8 cellular contexts compared by ENCODE assay signal in the genomic region with DNA sequence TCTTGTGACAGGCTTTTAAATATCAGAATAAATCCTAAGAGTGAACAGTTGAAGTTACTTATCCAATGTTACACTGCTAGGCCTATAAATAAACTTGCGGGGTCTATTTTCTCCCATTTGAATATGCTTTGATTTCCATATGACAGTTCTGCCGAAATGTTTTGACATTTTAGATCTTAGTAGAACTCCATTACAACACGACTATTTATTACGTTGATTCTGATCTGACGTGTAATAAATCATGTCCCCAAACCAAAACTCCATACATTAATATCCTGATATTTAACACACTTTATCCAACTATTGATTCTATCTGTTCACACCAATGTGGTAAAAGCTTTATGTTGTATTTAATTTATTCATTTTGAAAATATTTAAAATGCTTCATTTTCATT. TPM values are rescaled to one million over a fixed set of nuclear protein-coding genes. Genes with fewer than 3 reads are reported as not detected.
A peak's percentile ranks its signal among the peaks of the same experiment; 100 is the strongest.
DNase-seq lines count a peak whose midpoint lies in the region; ATAC-seq and TF ChIP-seq lines count a peak whose summit lies in the region.

No MANE protein-coding gene starts in this region.

- H3K27ac Mint-ChIP-seq in activated T-cell treated with anti-CD3 and anti-CD28 coated beads, Interleukin-2, amount 50 U/mL, for 72 hours: peak overlapping the region; percentile 88

- no peaks in the 10 kb centered on the region for H3K9me3 Mint-ChIP-seq in activated T-cell treated with anti-CD3 and anti-CD28 coated beads, Interleukin-2, amount 50 U/mL, for 72 hours

- no peak for ATAC-seq in activated T-cell treated with anti-CD3 and anti-CD28 coated beads, Interleukin-2, amount 50 U/mL, for 72 hours (replicated peaks in 1 of 2)
- ATAC-seq in HG03432 (IDR thresholded peaks at IDR 0.05; ENCODE audit: unreplicated experiment) (no peak), GM18867 (IDR thresholded peaks at IDR 0.05; ENCODE audit: unreplicated experiment) (no peak)

- H3K4me3 Mint-ChIP-seq in activated T-cell treated with anti-CD3 and anti-CD28 coated beads, Interleukin-2, amount 50 U/mL, for 72 hours: peak overlapping the region; percentile 89 to 94

- peak overlapping the region in 2 of 4 donors; percentile 9 to 58 for H3K4me3 ChIP-seq in adrenal gland
- H3K4me3 ChIP-seq in liver (ENCODE audit: low read depth in 1 of 3, low read length in 3 of 3): peak overlapping the region in 2 of 3 donors; percentile 59 to 62
- peak overlapping the region; percentile 66 to 79 for H3K4me3 ChIP-seq in tibial artery

- H3K9ac ChIP-seq in liver (ENCODE audit: low read depth in 1 of 2, low read length in 2 of 2): peak overlapping the region; percentile 8 to 83

- H3K36me3 ChIP-seq in adrenal gland (replicated peaks in 1 of 2) (no peaks in the 10 kb centered on the region), liver (ENCODE audit: control insufficient read depth in 4 of 4, insufficient read depth in 3 of 4, low read depth in 1 of 4, low read length in 3 of 4) (no peaks in the 10 kb centered on the region), tibial artery (no peaks in the 10 kb centered on the region)

- H3K9me3 ChIP-seq in adrenal gland (replicated peaks in 1 of 3): no peaks in the 10 kb centered on the region
- H3K9me3 ChIP-seq in liver (ENCODE audit: control insufficient read depth in 4 of 4, low read length in 3 of 4): no peaks in the 10 kb centered on the region
- H3K9me3 ChIP-seq in tibial artery: no peaks in the 10 kb centered on the region

- H3K27me3 ChIP-seq in adrenal gland: no peaks in the 10 kb centered on the region
- H3K27me3 ChIP-seq in liver (ENCODE audit: control insufficient read depth in 4 of 4, insufficient read depth in 4 of 4, low read length in 3 of 4): no peaks in the 10 kb centered on the region
- no peaks in the 10 kb centered on the region for H3K27me3 ChIP-seq in tibial artery

- H3K4me1 Mint-ChIP-seq in activated T-cell treated with anti-CD3 and anti-CD28 coated beads, Interleukin-2, amount 50 U/mL, for 72 hours (ENCODE audit: low read depth): peaks cover 34% of the 10 kb centered on the region

- no peaks in the 10 kb centered on the region for H3K36me3 Mint-ChIP-seq in activated T-cell treated with anti-CD3 and anti-CD28 coated beads, Interleukin-2, amount 50 U/mL, for 72 hours (ENCODE audit: insufficient read depth in 2 of 2)

- no peak for TF ChIP-seq POLR2A in adrenal gland (IDR thresholded peaks at IDR 0.05)

- no peaks in the 10 kb centered on the region for H3K27me3 Mint-ChIP-seq in activated T-cell treated with anti-CD3 and anti-CD28 coated beads, Interleukin-2, amount 50 U/mL, for 72 hours (ENCODE audit: low read depth)

- H3K4me1 ChIP-seq in adrenal gland (replicated peaks in 1 of 2): peaks cover 9 to 12% of the 10 kb centered on the region in 2 donors
- peaks cover 0 to 21% (median 5%) of the 10 kb centered on the region in 4 donors for H3K4me1 ChIP-seq in liver (ENCODE audit: control insufficient read depth in 4 of 4, insufficient read depth in 4 of 4, low read length in 3 of 4)
- peaks cover 0 to 17% (median 9%) of the 10 kb centered on the region in 4 donors for H3K4me1 ChIP-seq in tibial artery

- intact Hi-C loops in adrenal gland (cut with DNase I) (loop anchor here in 1 of 2 donors (5.0 kb wide), 1 partner anchor 239 kb away; no protein-coding TSS in a partner anchor), tibial artery (cut with DNase I; ENCODE audit: low total_unique reads) (no loop called here)

- no peak for DNase-seq in activated T-cell treated with anti-CD3 and anti-CD28 coated beads, Interleukin-2, amount 50 U/mL, for 72 hours
- DNase-seq in activated T-cell treated with anti-CD3 and anti-CD28 coated beads for 4 hours: no peak
- DNase-seq in adrenal gland: no peak
- DNase-seq in tibial artery: no peak
- no peak for DNase-seq in CD1c-positive myeloid dendritic cell (ENCODE audit: extremely low spot score)

- H3K27ac ChIP-seq in adrenal gland (peak overlapping the region in 4 of 5 donors; percentile 25 to 88 (median 81)), liver (ENCODE audit: low read depth in 1 of 2, low read length in 2 of 2) (peak overlapping the region; percentile 64 to 78), tibial artery (peak overlapping the region; percentile 94 to 95)

- WGBS in adrenal gland, 4 donors: 30 to 37% (median 33%) methylated on average over 5 of the region's 5 CpGs
- WGBS in liver: 64% methylated on average over 5 of the region's 5 CpGs

- TF ChIP-seq CTCF in adrenal gland (IDR thresholded peaks at IDR 0.05): no peak
- TF ChIP-seq CTCF in liver (IDR thresholded peaks at IDR 0.05; ENCODE audit: low read depth, low read length, missing input control): no peak
- no peak for TF ChIP-seq CTCF in tibial artery (IDR thresholded peaks at IDR 0.05)

- TF ChIP-seq RAD21 in liver (IDR thresholded peaks at IDR 0.05): no peak

TF ChIP-seq in liver, 16 proteins besides CTCF, POLR2A, EP300 and RAD21:
- TF ChIP-seq RXRA (IDR thresholded peaks at IDR 0.05): no peak
- no peak for TF ChIP-seq TAF1 (conservative IDR thresholded peaks at IDR 0.05)
- TF ChIP-seq JUND (IDR thresholded peaks at IDR 0.05): no peak
- TF ChIP-seq GABPA (IDR thresholded peaks at IDR 0.05 in 1 of 2, conservative IDR thresholded peaks at IDR 0.05 in 1 of 2): no peak
- TF ChIP-seq HNF4G (IDR thresholded peaks at IDR 0.05): no peak
- TF ChIP-seq, protein P1, sequence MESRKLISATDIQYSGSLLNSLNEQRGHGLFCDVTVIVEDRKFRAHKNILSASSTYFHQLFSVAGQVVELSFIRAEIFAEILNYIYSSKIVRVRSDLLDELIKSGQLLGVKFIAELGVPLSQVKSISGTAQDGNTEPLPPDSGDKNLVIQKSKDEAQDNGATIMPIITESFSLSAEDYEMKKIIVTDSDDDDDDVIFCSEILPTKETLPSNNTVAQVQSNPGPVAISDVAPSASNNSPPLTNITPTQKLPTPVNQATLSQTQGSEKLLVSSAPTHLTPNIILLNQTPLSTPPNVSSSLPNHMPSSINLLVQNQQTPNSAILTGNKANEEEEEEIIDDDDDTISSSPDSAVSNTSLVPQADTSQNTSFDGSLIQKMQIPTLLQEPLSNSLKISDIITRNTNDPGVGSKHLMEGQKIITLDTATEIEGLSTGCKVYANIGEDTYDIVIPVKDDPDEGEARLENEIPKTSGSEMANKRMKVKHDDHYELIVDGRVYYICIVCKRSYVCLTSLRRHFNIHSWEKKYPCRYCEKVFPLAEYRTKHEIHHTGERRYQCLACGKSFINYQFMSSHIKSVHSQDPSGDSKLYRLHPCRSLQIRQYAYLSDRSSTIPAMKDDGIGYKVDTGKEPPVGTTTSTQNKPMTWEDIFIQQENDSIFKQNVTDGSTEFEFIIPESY (IDR thresholded peaks at IDR 0.05): no peak
TF ChIP-seq in liver: peak in this region for 0.

RNA-seq across cellular contexts. Expression of a gene that starts 16.1 kb away (rescaled TPM):
- total RNA-seq in activated T-cell treated with anti-CD3 and anti-CD28 coated beads, Interleukin-2, amount 50 U/mL, for 72 hours: 10 to 100 TPM; 68.8 to 71.7 TPM
- total RNA-seq in adrenal gland (10 to 100 TPM; 14.8 to 69.0 (median 54.4) TPM), liver (10 to 100 TPM; 31.5 to 37.2 TPM)
- polyA plus RNA-seq in adrenal gland (10 to 100 TPM; 28.1 to 88.3 (median 60.7) TPM), liver (10 to 100 TPM in 1 of 2 donors, 1 to 10 TPM in 1; 7.9 to 30.8 TPM)

RNA-seq across cellular contexts. Expression of a gene that starts 24.2 kb away (rescaled TPM):
- 100 to 1,000 TPM; 218 to 219 TPM for total RNA-seq in activated T-cell treated with anti-CD3 and anti-CD28 coated beads, Interleukin-2, amount 50 U/mL, for 72 hours
- 10 to 100 TPM; 27.7 to 65.8 (median 50.9) TPM for total RNA-seq in adrenal gland
- polyA plus RNA-seq in adrenal gland: 10 to 100 TPM; 13.6 to 49.2 (median 17.9) TPM
- 10 to 100 TPM; 27.5 to 56.2 TPM for total RNA-seq in liver
- polyA plus RNA-seq in liver: 10 to 100 TPM; 20.3 to 21.5 TPM
